Comparison of ENCODE assay signal across 9 cellular contexts in the genomic region with DNA sequence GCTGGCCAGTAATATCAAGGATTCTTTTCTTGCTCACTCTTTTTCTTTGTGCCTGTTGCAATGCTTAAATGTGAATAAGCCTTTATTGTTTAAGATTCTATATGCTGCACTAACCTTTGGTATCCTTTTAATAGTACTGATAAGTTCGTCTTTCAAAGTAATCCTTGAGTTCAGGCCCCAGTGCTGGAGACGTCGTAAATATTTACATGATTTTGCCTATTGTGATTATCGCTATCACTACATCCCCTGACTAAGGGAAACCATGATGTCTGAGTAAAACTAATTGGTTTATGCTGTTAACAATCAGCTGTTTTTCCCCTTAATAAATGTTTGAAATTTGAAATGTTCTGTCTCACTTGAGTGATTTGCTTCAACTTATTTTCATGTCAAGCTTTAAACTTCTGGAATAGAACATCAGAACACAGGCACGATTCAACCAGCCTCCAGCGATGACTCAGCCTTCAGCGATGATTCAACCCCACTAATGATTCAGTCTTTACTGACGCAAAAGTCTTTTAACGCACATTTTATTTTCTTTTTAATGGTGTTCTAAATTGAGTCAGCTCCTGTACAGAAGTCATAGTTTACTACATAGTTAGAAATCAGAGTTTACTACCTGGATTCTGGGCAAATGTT. TPM values are rescaled to one million over a fixed set of nuclear protein-coding genes. Genes with fewer than 3 reads are reported as not detected.
DNase-seq lines count a peak whose midpoint lies in the region; ATAC-seq and TF ChIP-seq lines count a peak whose summit lies in the region.
"Had no signal": no experiment of that assay in that cellular context is flagged by ENCODE, and none has a peak within 500 bp of the region (broad histone marks: within the 10 kb centered on the region; RNA-seq: fewer than 3 reads in every experiment).

No MANE protein-coding gene starts in this region.

- ATAC-seq in SK-N-SH treated with all-trans-retinoic acid at 6 μM for 48 hours (peak; percentile 94), HG02852 (IDR thresholded peaks at IDR 0.05; ENCODE audit: unreplicated experiment) (no peak), GM19395 (IDR thresholded peaks at IDR 0.05; ENCODE audit: unreplicated experiment) (no peak)
- peak; percentile 74 for ATAC-seq in stimulated activated naive CD8-positive, alpha-beta T cell treated with anti-CD3 and anti-CD28 coated beads, Interleukin-15, amount 100 ng/mL, for 72 hours

- H3K9me2 ChIP-seq in GM23248 (ENCODE audit: insufficient read depth): no peaks in the 10 kb centered on the region

- no peaks in the 10 kb centered on the region for H3K79me2 ChIP-seq in GM23248 (ENCODE audit: insufficient read depth)

- peak overlapping the region; percentile 64 for H3K4me2 ChIP-seq in GM23248 (ENCODE audit: unreplicated experiment)
- H3K4me2 ChIP-seq: KMS-11 had no signal

- no peaks in the 10 kb centered on the region for H3K27me3 ChIP-seq in GM23248 (replicated peaks; ENCODE audit: insufficient read depth)

- H3K4me1 ChIP-seq in GM23248 (ENCODE audit: insufficient read depth): peaks cover 27% of the 10 kb centered on the region

- H3K9ac ChIP-seq in GM23248: no peak overlapping the region
- H3K9ac ChIP-seq: KMS-11 had no signal

- WGBS in GM23248 (ENCODE audit: low coverage in 1 of 2, low lambda C conversion rate in 2 of 2, missing lambda C conversion rate in 2 of 2), 2 experiments: 37 to 38% methylated on average over 9 of the region's 9 CpGs

- no peaks in the 10 kb centered on the region for H3K27me3 Mint-ChIP-seq in stimulated activated naive CD8-positive, alpha-beta T cell treated with anti-CD3 and anti-CD28 coated beads, Interleukin-15, amount 100 ng/mL, for 72 hours

- H3K36me3 ChIP-seq in GM23248 (ENCODE audit: low read depth): no peaks in the 10 kb centered on the region

- H3K4me3 Mint-ChIP-seq in stimulated activated naive CD8-positive, alpha-beta T cell treated with anti-CD3 and anti-CD28 coated beads, Interleukin-15, amount 100 ng/mL, for 72 hours: peak overlapping the region; percentile 52 to 61

- DNase-seq in GM23248 (peak; percentile 93), astrocyte of the cerebellum (ENCODE audit: low read depth) (peak; percentile 64), medulla oblongata (ENCODE audit: extremely low spot score) (peak; percentile 81), OCI-M2 (lab: John Stamatoyannopoulos, UW; ENCODE audit: unreplicated experiment) (no peak)
- peak in 1 of 2 donors; percentile 58 for DNase-seq in stimulated activated naive CD8-positive, alpha-beta T cell treated with anti-CD3 and anti-CD28 coated beads, Interleukin-15, amount 100 ng/mL, for 72 hours

- H3K4me3 ChIP-seq in GM23248 (no peak overlapping the region), astrocyte of the cerebellum (ENCODE audit: low read depth, low read length) (no peak overlapping the region)

- H3K9me3 ChIP-seq in GM23248 (ENCODE audit: low read depth): no peaks in the 10 kb centered on the region

- no peaks in the 10 kb centered on the region for H4K20me1 ChIP-seq in GM23248 (ENCODE audit: insufficient read depth)

- no peaks in the 10 kb centered on the region for H3K9me3 Mint-ChIP-seq in stimulated activated naive CD8-positive, alpha-beta T cell treated with anti-CD3 and anti-CD28 coated beads, Interleukin-15, amount 100 ng/mL, for 72 hours

- H2AFZ ChIP-seq in GM23248: no peak overlapping the region

- H3K27ac Mint-ChIP-seq in stimulated activated naive CD8-positive, alpha-beta T cell treated with anti-CD3 and anti-CD28 coated beads, Interleukin-15, amount 100 ng/mL, for 72 hours: peak overlapping the region; percentile 28 to 42

- peaks cover 21% of the 10 kb centered on the region; the same call in 1 of the 2 replicates for H3F3A ChIP-seq in GM23248 (ENCODE audit: insufficient read depth)

- TF ChIP-seq CTCF in astrocyte of the cerebellum (IDR thresholded peaks at IDR 0.05; ENCODE audit: low read depth, low read length, missing control alignments): no peak

- in situ Hi-C loops in GM23248 (cut with MboI) (no loop called here), astrocyte of the cerebellum (cut with HindIII; ENCODE audit: low sequenced_read_pairs) (loop anchor here (25.0 kb wide), 1 partner anchor 230 kb away; no protein-coding TSS in a partner anchor)

- peak overlapping the region; percentile 40 for H3K27ac ChIP-seq in GM23248
- H3K27ac ChIP-seq: KMS-11 had no signal

- peaks cover 47% of the 10 kb centered on the region for H3K4me1 Mint-ChIP-seq in stimulated activated naive CD8-positive, alpha-beta T cell treated with anti-CD3 and anti-CD28 coated beads, Interleukin-15, amount 100 ng/mL, for 72 hours

TF ChIP-seq in SK-N-SH treated with all-trans-retinoic acid at 6 μM for 48 hours, 23 proteins besides CTCF, POLR2A, EP300 and RAD21:
- no peak for TF ChIP-seq ZFP3 (CRISPR knock-in tag; IDR thresholded peaks at IDR 0.05)
- peak; percentile 82 for TF ChIP-seq ISL1 (CRISPR knock-in tag; IDR thresholded peaks at IDR 0.05)

RNA-seq across cellular contexts. Expression of a gene that starts 3.9 kb away (rescaled TPM):
- 13.4 and 23.2 TPM in 2 replicates for total RNA-seq in GM23248 (2014; rRNA removed; shearing (Covaris generic))
- 30.7 and 31.5 TPM in 2 replicates for polyA plus RNA-seq in GM23248 (2016; fragmentation: Nextera tagmentation; extraction: Ambion mirVana)

RNA-seq across cellular contexts. Expression of a gene that starts 20.1 kb away (rescaled TPM):
- 9.8 and 16.7 TPM in 2 replicates for total RNA-seq in GM23248 (2014; rRNA removed; shearing (Covaris generic))
- polyA plus RNA-seq in GM23248 (2016; fragmentation: Nextera tagmentation; extraction: Ambion mirVana): 11.7 and 11.9 TPM in 2 replicates

Comparison
In these comparisons a context has a peak if more than half of its experiments do, and no peak if none do; other contexts are left out.
1. ATAC-seq: peak in SK-N-SH treated with all-trans-retinoic acid at 6 μM for 48 hours (single experiment) and stimulated activated naive CD8-positive, alpha-beta T cell treated with anti-CD3 and anti-CD28 coated beads, Interleukin-15, amount 100 ng/mL, for 72 hours (single experiment); none in HG02852 (single experiment) and GM19395 (single experiment).